ENCODE assay signal across 25 cellular contexts in genomic region chr17:79866791-79867190, GRCh38. TPM values are rescaled to one million over a fixed set of nuclear protein-coding genes. Genes with fewer than 3 reads are reported as not detected.
DNase-seq lines count a peak whose midpoint lies in the region; ATAC-seq, FAIRE-seq and TF ChIP-seq lines count a peak whose summit lies in the region.
"Had no signal": no experiment of that assay in that cellular context is flagged by ENCODE, and none has a peak within 500 bp of the region (broad histone marks: within the 10 kb centered on the region; RNA-seq: fewer than 3 reads in every experiment).

No MANE protein-coding gene starts in this region.

- ATAC-seq in SK-N-SH treated with all-trans-retinoic acid at 6 μM for 48 hours (no peak), HG02642 (IDR thresholded peaks at IDR 0.05; ENCODE audit: poor library complexity, unreplicated experiment) (no peak)
- peak; percentile 27 for ATAC-seq in activated CD8-positive, alpha-beta T cell treated with anti-CD3 and anti-CD28 coated beads for 36 hours
- ATAC-seq in naive thymus-derived CD4-positive, alpha-beta T cell, result no peak
- ATAC-seq: effector memory CD8-positive, alpha-beta T cell; Panc1; pancreas; sciatic nerve had no signal

- no peaks in the 10 kb centered on the region for H4K20me1 ChIP-seq in SK-N-SH (ENCODE audit: insufficient read depth)

- no peak for TF ChIP-seq POLR2A in ovary (IDR thresholded peaks at IDR 0.05)

- TF ChIP-seq RAD21 in SK-N-SH (IDR thresholded peaks at IDR 0.05; ENCODE audit: low read length), result no peak

- H3K27ac ChIP-seq in SK-N-SH (ENCODE audit: low read depth in 2 of 2, low read length in 1 of 2) (no peak overlapping the region), ovary (no peak overlapping the region)
- H3K27ac ChIP-seq in naive thymus-derived CD4-positive, alpha-beta T cell (ENCODE audit: low read depth, low read length), result no peak overlapping the region
- H3K27ac ChIP-seq: 22Rv1, esophagus squamous epithelium, left ventricle myocardium inferior, pancreas, SJCRH30, tibial artery had no signal

- TF ChIP-seq CTCF in SK-N-SH (IDR thresholded peaks at IDR 0.05) (no peak), ovary (IDR thresholded peaks at IDR 0.05) (no peak)
- no peak for TF ChIP-seq CTCF in activated CD8-positive, alpha-beta T cell treated with anti-CD3 and anti-CD28 coated beads for 36 hours (IDR thresholded peaks at IDR 0.05)

- no peaks in the 10 kb centered on the region for H3K9me2 ChIP-seq in SK-N-SH

- no peaks in the 10 kb centered on the region for H3K79me2 ChIP-seq in SK-N-SH (ENCODE audit: insufficient read depth)

- peak; percentile 70 for FAIRE-seq in GM18507 (lab: Jason Lieb, UNC)
- FAIRE-seq: astrocyte, D721Med, G401.6, pancreas had no signal

- TF ChIP-seq EP300 in SK-N-SH (IDR thresholded peaks at IDR 0.05; ENCODE audit: borderline replicate concordance in 1 of 2, low read depth in 1 of 2, low read length in 1 of 2) (no peak), ovary (IDR thresholded peaks at IDR 0.05) (no peak)

- H3K4me3 ChIP-seq in SK-N-SH (ENCODE audit: low read depth in 2 of 2, low read length in 1 of 2) (no peak overlapping the region), ovary (no peak overlapping the region)
- no peak overlapping the region for H3K4me3 ChIP-seq in naive thymus-derived CD4-positive, alpha-beta T cell (ENCODE audit: low read length)
- H3K4me3 ChIP-seq: esophagus squamous epithelium, left ventricle myocardium inferior, pancreas, SJCRH30, tibial artery had no signal

- H3K9me3 ChIP-seq in SK-N-SH (no peaks in the 10 kb centered on the region), ovary (no peaks in the 10 kb centered on the region)
- no peaks in the 10 kb centered on the region for H3K9me3 ChIP-seq in naive thymus-derived CD4-positive, alpha-beta T cell (ENCODE audit: control insufficient read depth in 2 of 3, low read length in 3 of 3)
- H3K9me3 ChIP-seq: esophagus squamous epithelium, left ventricle myocardium inferior, pancreas, SJCRH30, tibial artery had no signal

- CTCF ChIA-PET in SK-N-SH (lab: Yijun Ruan, JAX), result interaction anchor here (0.8 kb wide), 1 partner anchor 14 kb away, joined by 3 read pairs; no protein-coding TSS in a partner anchor
- CTCF ChIA-PET in activated CD8-positive, alpha-beta T cell treated with anti-CD3 and anti-CD28 coated beads for 36 hours (lab: Charles Lee), result no interaction called here
- CTCF ChIA-PET in naive thymus-derived CD4-positive, alpha-beta T cell (lab: Charles Lee), result interaction anchor here (0.7 kb wide), 1 partner anchor 16 kb away, joined by 5 read pairs; no protein-coding TSS in a partner anchor

- H3K27me3 Mint-ChIP-seq in activated CD8-positive, alpha-beta T cell treated with anti-CD3 and anti-CD28 coated beads for 36 hours, result peaks cover 7% of the 10 kb centered on the region
- H3K27me3 Mint-ChIP-seq in naive thymus-derived CD4-positive, alpha-beta T cell, result peaks cover 0 to 25% (median 8%) of the 10 kb centered on the region in 5 donors

- no peaks in the 10 kb centered on the region for H3K4me1 Mint-ChIP-seq in activated CD8-positive, alpha-beta T cell treated with anti-CD3 and anti-CD28 coated beads for 36 hours (ENCODE audit: low read depth)
- peaks cover 0 to 12% (median 4%) of the 10 kb centered on the region in 7 donors for H3K4me1 Mint-ChIP-seq in naive thymus-derived CD4-positive, alpha-beta T cell

- peak; percentile 19 for DNase-seq in SK-N-SH
- DNase-seq in GM18507 (ENCODE audit: extremely low spot score, insufficient read length, low read depth), result no peak
- DNase-seq in activated CD8-positive, alpha-beta T cell treated with anti-CD3 and anti-CD28 coated beads for 36 hours, result no peak
- peak in 1 of 9 donors; percentile 23 for DNase-seq in naive thymus-derived CD4-positive, alpha-beta T cell
- no peak for DNase-seq in NCI-H2107 (lab: John Stamatoyannopoulos, UW)
- DNase-seq in ovary, result no peak
- DNase-seq: activated T-cell treated with anti-CD3 and anti-CD28 coated beads for 4 hours; effector memory CD8-positive, alpha-beta T cell; esophagus squamous epithelium; left ventricle myocardium inferior; NCI-H1694; NCI-H2227 treated with DMSO at 0.1 percent for 48 hours; pancreas; T1000; tibial artery had no signal

- POLR2A ChIA-PET in SK-N-SH (lab: Yijun Ruan, JAX), result no interaction called here
- POLR2A ChIA-PET in activated CD8-positive, alpha-beta T cell treated with anti-CD3 and anti-CD28 coated beads for 36 hours (lab: Charles Lee), result no interaction called here
- POLR2A ChIA-PET in naive thymus-derived CD4-positive, alpha-beta T cell (lab: Charles Lee), result interaction anchor here (0.6 to 1.0 kb wide), 4 partner anchors 28 to 171 kb away, joined by 3 to 5 read pairs (median 4); partner anchors contain the start of gene CBX4

- no peaks in the 10 kb centered on the region for H3K36me3 Mint-ChIP-seq in activated CD8-positive, alpha-beta T cell treated with anti-CD3 and anti-CD28 coated beads for 36 hours (ENCODE audit: low read depth)
- no peaks in the 10 kb centered on the region for H3K36me3 Mint-ChIP-seq in naive thymus-derived CD4-positive, alpha-beta T cell

- WGBS in SK-N-SH (ENCODE audit: low lambda C conversion rate), result 75% methylated on average over 5 of the region's 5 CpGs
- 84 to 89% (median 87%) methylated on average over 5 of the region's 5 CpGs for WGBS in ovary, 3 donors

- H3K9me3 Mint-ChIP-seq in activated CD8-positive, alpha-beta T cell treated with anti-CD3 and anti-CD28 coated beads for 36 hours, result no peaks in the 10 kb centered on the region
- no peaks in the 10 kb centered on the region for H3K9me3 Mint-ChIP-seq in naive thymus-derived CD4-positive, alpha-beta T cell
- H3K9me3 Mint-ChIP-seq: activated naive CD4-positive, alpha-beta T cell treated with anti-CD3 and anti-CD28 coated beads for 36 hours; effector memory CD8-positive, alpha-beta T cell had no signal

- H3K36me3 ChIP-seq in SK-N-SH (replicated peaks in 1 of 2; ENCODE audit: control insufficient read depth in 1 of 2, insufficient read depth in 2 of 2, low read length in 1 of 2), result no peaks in the 10 kb centered on the region
- H3K36me3 ChIP-seq in naive thymus-derived CD4-positive, alpha-beta T cell (ENCODE audit: control insufficient read depth in 2 of 3, insufficient read depth in 3 of 3, low read length in 3 of 3), result no peaks in the 10 kb centered on the region
- no peaks in the 10 kb centered on the region for H3K36me3 ChIP-seq in ovary
- H3K36me3 ChIP-seq: esophagus squamous epithelium, left ventricle myocardium inferior, pancreas, SJCRH30, tibial artery had no signal

- intact Hi-C loops in activated CD8-positive, alpha-beta T cell treated with anti-CD3 and anti-CD28 coated beads for 36 hours (cut with micrococcal nuclease), result no loop called here
- intact Hi-C loops in naive thymus-derived CD4-positive, alpha-beta T cell (cut with micrococcal nuclease), result no loop called here
- intact Hi-C loops in ovary (cut with DNase I), result loop anchor here in 1 of 4 donors (10.0 kb wide), 1 partner anchor 48 kb away; no protein-coding TSS in a partner anchor

- peaks cover 9% of the 10 kb centered on the region for H3F3A ChIP-seq in SK-N-SH (replicated peaks; ENCODE audit: insufficient read depth)

- H3K9ac ChIP-seq in SK-N-SH, result no peak overlapping the region

- H3K4me1 ChIP-seq in SK-N-SH (ENCODE audit: control insufficient read depth in 1 of 2, insufficient read depth in 2 of 2, low read depth in 1 of 2, low read length in 1 of 2) (no peaks in the 10 kb centered on the region), ovary (ENCODE audit: insufficient read depth) (no peaks in the 10 kb centered on the region)
- H3K4me1 ChIP-seq in naive thymus-derived CD4-positive, alpha-beta T cell (ENCODE audit: control insufficient read depth in 2 of 2, insufficient read depth in 2 of 2, low read length in 2 of 2), result no peaks in the 10 kb centered on the region
- H3K4me1 ChIP-seq: left ventricle myocardium inferior, pancreas, tibial artery had no signal

- H3K4me2 ChIP-seq in SK-N-SH, result no peak overlapping the region

- no peak overlapping the region for H3K27ac Mint-ChIP-seq in activated CD8-positive, alpha-beta T cell treated with anti-CD3 and anti-CD28 coated beads for 36 hours
- peak overlapping the region in 6 of 9 donors; percentile 32 to 85 (median 67) for H3K27ac Mint-ChIP-seq in naive thymus-derived CD4-positive, alpha-beta T cell
- H3K27ac Mint-ChIP-seq: activated naive CD4-positive, alpha-beta T cell treated with anti-CD3 and anti-CD28 coated beads for 36 hours; effector memory CD8-positive, alpha-beta T cell had no signal

- no peak overlapping the region for H2AFZ ChIP-seq in SK-N-SH (ENCODE audit: low read depth)

- H3K4me3 Mint-ChIP-seq in activated CD8-positive, alpha-beta T cell treated with anti-CD3 and anti-CD28 coated beads for 36 hours, result no peak overlapping the region
- H3K4me3 Mint-ChIP-seq in naive thymus-derived CD4-positive, alpha-beta T cell, result peak overlapping the region in 9 of 10 donors; percentile 8 to 58 (median 34)
- H3K4me3 Mint-ChIP-seq: activated naive CD4-positive, alpha-beta T cell treated with anti-CD3 and anti-CD28 coated beads for 36 hours; effector memory CD8-positive, alpha-beta T cell had no signal

- peaks cover 13% of the 10 kb centered on the region; the same call in 1 of the 2 replicates for H3K27me3 ChIP-seq in SK-N-SH (ENCODE audit: insufficient read depth)
- no peaks in the 10 kb centered on the region for H3K27me3 ChIP-seq in naive thymus-derived CD4-positive, alpha-beta T cell (ENCODE audit: control insufficient read depth in 2 of 2, insufficient read depth in 2 of 2, low read length in 2 of 2)
- no peaks in the 10 kb centered on the region for H3K27me3 ChIP-seq in ovary
- H3K27me3 ChIP-seq: pancreas had no signal

TF ChIP-seq in SK-N-SH, 30 proteins besides CTCF, POLR2A, EP300 and RAD21 (continues in another document):
- TF ChIP-seq RFX5 (IDR thresholded peaks at IDR 0.05; ENCODE audit: low read length) (no peak), MXI1 (IDR thresholded peaks at IDR 0.05; ENCODE audit: low read depth, low read length) (no peak), SMC3 (IDR thresholded peaks at IDR 0.05; ENCODE audit: low read depth, low read length) (no peak), CHD2 (IDR thresholded peaks at IDR 0.05; ENCODE audit: low read length, partially characterized antibody) (no peak)

TF ChIP-seq in SK-N-SH treated with all-trans-retinoic acid at 6 μM for 48 hours, 23 proteins besides CTCF, POLR2A, EP300 and RAD21 (continues in another document):
- TF ChIP-seq ZFP3 (CRISPR knock-in tag; IDR thresholded peaks at IDR 0.05) (no peak), ISL1 (CRISPR knock-in tag; IDR thresholded peaks at IDR 0.05) (no peak)

RNA-seq across cellular contexts. Expression of gene CBX4, which starts 27.6 kb away (rescaled TPM):
- polyA plus RNA-seq in SK-N-SH (2012; rRNA removed) (16.6 and 21.9 TPM in 2 replicates), ovary (10 to 100 TPM in 1 of 2 donors, 1 to 10 TPM in 1; 7.8 to 10.7 TPM)
- polyA plus RNA-seq in SK-N-SH (2012; cell fraction: cytosol; rRNA removed), result 11.0 and 13.2 TPM in 2 replicates
- 23.6 and 29.2 TPM in 2 replicates for polyA plus RNA-seq in SK-N-SH (2012; cell fraction: nucleus; rRNA removed)
- total RNA-seq in activated CD8-positive, alpha-beta T cell treated with anti-CD3 and anti-CD28 coated beads for 36 hours, result 10 to 100 TPM; 23.9 to 28.0 TPM
- 100 to 1,000 TPM in 2 of 5 experiments, 10 to 100 TPM in 3; 37.7 to 134 (median 84.4) TPM for total RNA-seq in naive thymus-derived CD4-positive, alpha-beta T cell
- 1 to 10 TPM; 4.0 to 7.4 TPM for polyA plus RNA-seq in naive thymus-derived CD4-positive, alpha-beta T cell
- total RNA-seq in ovary, result 10 to 100 TPM in 6 of 7 donors, 1 to 10 TPM in 1; 5.5 to 27.9 (median 16.5) TPM
